Comparison of ENCODE assay signal across 8 cellular contexts in genomic region chr20:16575390-16576140, GRCh38. TPM values are rescaled to one million over a fixed set of nuclear protein-coding genes. Genes with fewer than 3 reads are reported as not detected.
A peak's percentile ranks its signal among the peaks of the same experiment; 100 is the strongest.
DNase-seq lines count a peak whose midpoint lies in the region; ATAC-seq and TF ChIP-seq lines count a peak whose summit lies in the region.

No MANE protein-coding gene starts in this region.

- DNase-seq in GM23338 (ENCODE audit: low spot score) = peak; percentile 35
- no peak for DNase-seq in T-cell
- no peak for DNase-seq in fibroblast of mammary gland (ENCODE audit: low read depth)
- DNase-seq in retina = peak; percentile 62
- no peak for DNase-seq in NCI-H1930 (lab: John Stamatoyannopoulos, UW)
- DNase-seq in GF-D8 (lab: John Stamatoyannopoulos, UW) = no peak

- POLR2A ChIA-PET in T-cell (lab: Charles Lee) = no interaction called here

- H3K27me3 Mint-ChIP-seq in GM23338 (ENCODE audit: insufficient read depth, low read depth, poor library complexity) = peaks cover 11% of the 10 kb centered on the region
- H3K27me3 Mint-ChIP-seq in T-cell = peaks cover 0 to 4% of the 10 kb centered on the region in 2 donors

- H3K27ac Mint-ChIP-seq in GM23338 = no peak overlapping the region; the same call in 1 of the 2 replicates
- peak overlapping the region; percentile 57 to 87 for H3K27ac Mint-ChIP-seq in T-cell

- TF ChIP-seq CTCF in GM23338 (conservative IDR thresholded peaks at IDR 0.05; ENCODE audit: low read depth in 2 of 2) = no peak
- TF ChIP-seq CTCF in fibroblast of mammary gland (conservative IDR thresholded peaks at IDR 0.05; ENCODE audit: control insufficient read depth, insufficient read depth, low read depth, low read length) = no peak

- H3K4me1 Mint-ChIP-seq in GM23338 = peaks cover 38% of the 10 kb centered on the region
- peaks cover 36 to 48% (median 44%) of the 10 kb centered on the region in 3 donors for H3K4me1 Mint-ChIP-seq in T-cell

- H3K4me3 ChIP-seq in GM23338 = peak overlapping the region; percentile 86
- H3K4me3 ChIP-seq in fibroblast of mammary gland (ENCODE audit: control insufficient read depth, low read depth, low read length) = peak overlapping the region; percentile 51

- peaks cover 18% of the 10 kb centered on the region for H3K4me1 ChIP-seq in GM23338 (ENCODE audit: insufficient read depth)

- ATAC-seq in GM23338 (peak; percentile 15), T-cell (replicated peaks in 1 of 4) (peak in 3 of 4 experiments; percentile 4 to 8 (median 4)), GM18517 (IDR thresholded peaks at IDR 0.05; ENCODE audit: unreplicated experiment) (no peak), HG03469 (IDR thresholded peaks at IDR 0.05; ENCODE audit: unreplicated experiment) (no peak)

- no peaks in the 10 kb centered on the region for H3K9me2 ChIP-seq in GM23338 (ENCODE audit: insufficient read depth)

- H3K27me3 ChIP-seq in GM23338 (ENCODE audit: insufficient read depth) = no peaks in the 10 kb centered on the region

- peak overlapping the region; percentile 87 for H3K4me3 Mint-ChIP-seq in GM23338
- peak overlapping the region; percentile 81 to 91 (median 85) for H3K4me3 Mint-ChIP-seq in T-cell

- CTCF ChIA-PET in T-cell (lab: Charles Lee) = no interaction called here

- H3K9me3 Mint-ChIP-seq in GM23338 (peaks cover 3% of the 10 kb centered on the region; the same call in 1 of the 3 replicates), T-cell (no peaks in the 10 kb centered on the region)

- no peaks in the 10 kb centered on the region for H3K36me3 ChIP-seq in GM23338 (ENCODE audit: insufficient read depth)

- peak overlapping the region; percentile 97 for H2AFZ ChIP-seq in GM23338

- peaks cover 12% of the 10 kb centered on the region for H3K79me2 ChIP-seq in GM23338 (replicated peaks; ENCODE audit: insufficient read depth)

- no peak overlapping the region for H3K27ac ChIP-seq in GM23338 (ENCODE audit: low read depth)

- H3K36me3 Mint-ChIP-seq in GM23338 (ENCODE audit: low read depth) (no peaks in the 10 kb centered on the region; the same call in 2 of the 3 replicates), T-cell (no peaks in the 10 kb centered on the region)

- no peaks in the 10 kb centered on the region for H3F3A ChIP-seq in GM23338 (replicated peaks; ENCODE audit: low read depth)

- H3K4me2 ChIP-seq in GM23338 = peak overlapping the region; percentile 97

- no peaks in the 10 kb centered on the region for H4K20me1 ChIP-seq in GM23338 (replicated peaks; ENCODE audit: insufficient read depth)

TF ChIP-seq in GM23338, 12 proteins besides CTCF, POLR2A, EP300 and RAD21 (continues in another document):
- no peak for TF ChIP-seq ZNF331 (CRISPR knock-in tag; IDR thresholded peaks at IDR 0.05; ENCODE audit: low read depth)
- TF ChIP-seq EZH2 (IDR thresholded peaks at IDR 0.05; ENCODE audit: low read depth, unreplicated experiment) = no peak
- no peak for TF ChIP-seq ZNF114 (CRISPR knock-in tag; IDR thresholded peaks at IDR 0.05)
- TF ChIP-seq REST (IDR thresholded peaks at IDR 0.05; ENCODE audit: unreplicated experiment) = no peak
- TF ChIP-seq NANOG (IDR thresholded peaks at IDR 0.05; ENCODE audit: borderline replicate concordance) = no peak
- TF ChIP-seq STAT1 (IDR thresholded peaks at IDR 0.05; ENCODE audit: unreplicated experiment) = no peak
- no peak for TF ChIP-seq ZNF462 (CRISPR knock-in tag; IDR thresholded peaks at IDR 0.05)
- TF ChIP-seq JUNB (IDR thresholded peaks at IDR 0.05; ENCODE audit: unreplicated experiment) = no peak
- no peak for TF ChIP-seq ETS1 (IDR thresholded peaks at IDR 0.05)

RNA-seq across cellular contexts. Expression of gene KIF16B, which starts 2.3 kb away (rescaled TPM):
- total RNA-seq in GM23338 (2014; rRNA removed; shearing (Covaris generic)) = 11.1 and 12.8 TPM in 2 replicates
- polyA plus RNA-seq in GM23338 (2016; fragmentation: Nextera tagmentation; extraction: Ambion mirVana) = 5.5 and 6.5 TPM in 2 replicates
- 10 to 100 TPM in 1 of 5 donors, 1 to 10 TPM in 4; 6.8 to 10.2 (median 8.7) TPM for total RNA-seq in T-cell

Comparison
In these comparisons a context has a peak if more than half of its experiments do, and no peak if none do; other contexts are left out.
1. ATAC-seq: peak in GM23338 (single experiment) and T-cell (3 of 4); none in GM18517 (single experiment) and HG03469 (single experiment).
2. DNase-seq: peak in GM23338 (single experiment) and retina (single experiment); none in T-cell (0 of 34), fibroblast of mammary gland (single experiment), NCI-H1930 (0 of 2) and GF-D8 (single experiment).